Comparison of ENCODE assay signal across 10 cellular contexts in genomic region chr10:72834183-72834825, GRCh38. TPM values are rescaled to one million over a fixed set of nuclear protein-coding genes. Genes with fewer than 3 reads are reported as not detected.
DNase-seq lines count a peak whose midpoint lies in the region; ATAC-seq, FAIRE-seq and TF ChIP-seq lines count a peak whose summit lies in the region.
"Had no signal": no experiment of that assay in that cellular context is flagged by ENCODE, and none has a peak within 500 bp of the region (broad histone marks: within the 10 kb centered on the region; RNA-seq: fewer than 3 reads in every experiment).

No MANE protein-coding gene starts in this region.

- peaks cover 2% of the 10 kb centered on the region for H3K4me1 ChIP-seq in keratinocyte (ENCODE audit: control insufficient read depth, extremely low read depth, insufficient read depth, low read length)

- no peak for ATAC-seq in stimulated activated naive CD8-positive, alpha-beta T cell treated with anti-CD3 and anti-CD28 coated beads, Interleukin-15, Interleukin-2, amounts not matched to agents 100 U/mL and 50 U/mL, for 24 hours
- ATAC-seq in GM18858 (IDR thresholded peaks at IDR 0.05; ENCODE audit: unreplicated experiment) = no peak

- in situ Hi-C loops in KBM-7 (cut with MboI; ENCODE audit: low pct_unique_long_range_greater_than_20kb, low sequenced_read_pairs) = no loop called here

- TF ChIP-seq CTCF in cardiac fibroblast (IDR thresholded peaks at IDR 0.05; ENCODE audit: low read depth, low read length) (peak; percentile 55), keratinocyte (optimal IDR thresholded peaks at IDR 0.05 in 1 of 3, IDR thresholded peaks at IDR 0.05 in 1 of 3, conservative IDR thresholded peaks at IDR 0.05 in 1 of 3; ENCODE audit: extremely low read depth in 1 of 3, insufficient read depth in 2 of 3, low read length in 3 of 3) (peak; percentile 51 to 69 (median 59))

- H3K9ac ChIP-seq in keratinocyte (ENCODE audit: control insufficient read depth, extremely low read depth, insufficient read depth, low read length) = no peak overlapping the region
- H3K9ac ChIP-seq: BLaER1 had no signal

- no peaks in the 10 kb centered on the region for H3K27me3 ChIP-seq in keratinocyte (ENCODE audit: control insufficient read depth, extremely low read depth, insufficient read depth, low read length)
- H3K27me3 ChIP-seq: BLaER1 had no signal

- H2AFZ ChIP-seq in keratinocyte (ENCODE audit: control insufficient read depth, low read length) = no peak overlapping the region

- H4K20me1 ChIP-seq in keratinocyte (ENCODE audit: control insufficient read depth, extremely low read depth, insufficient read depth, low read length) = no peaks in the 10 kb centered on the region
- H4K20me1 ChIP-seq: BLaER1 had no signal

- DNase-seq in DMS79 treated with DMSO at 0.1 percent for 48 hours (lab: John Stamatoyannopoulos, UW) (peak; percentile 11), DMS79 (lab: John Stamatoyannopoulos, UW) (no peak), KBM-7 (peak; percentile 70), RPMI7951 (ENCODE audit: low read depth) (peak; percentile 57), cardiac fibroblast (ENCODE audit: low read depth in 2 of 2) (peak; percentile 88), keratinocyte (ENCODE audit: low read depth, low spot score) (no peak)
- DNase-seq in stimulated activated naive CD8-positive, alpha-beta T cell treated with anti-CD3 and anti-CD28 coated beads, Interleukin-15, Interleukin-2, amounts not matched to agents 100 U/mL and 50 U/mL, for 24 hours = peak; percentile 13

- peaks cover 3% of the 10 kb centered on the region for H3K79me2 ChIP-seq in keratinocyte (ENCODE audit: control insufficient read depth, insufficient read depth, low read length)

- no peaks in the 10 kb centered on the region for H3K9me3 ChIP-seq in keratinocyte (ENCODE audit: control insufficient read depth, low read depth, low read length)
- H3K9me3 ChIP-seq: BLaER1 had no signal

- dilution Hi-C loops in keratinocyte (cut with MboI; ENCODE audit: extremely low pct_ligation_motif_present, low sequenced_read_pairs) = no loop called here

- no peaks in the 10 kb centered on the region for H3K9me1 ChIP-seq in keratinocyte (ENCODE audit: control insufficient read depth, extremely low read depth, insufficient read depth, low read length)

- FAIRE-seq in keratinocyte (lab: Jason Lieb, UNC) = peak; percentile 64

- H3K4me2 ChIP-seq in keratinocyte (ENCODE audit: control insufficient read depth, extremely low read depth, insufficient read depth, low read depth, low read length) = no peak overlapping the region
- H3K4me2 ChIP-seq: BLaER1 had no signal

- H3K4me3 ChIP-seq in cardiac fibroblast (replicated peaks in 1 of 2; ENCODE audit: low read depth in 2 of 2, low read length in 2 of 2) = no peak overlapping the region
- no peak overlapping the region for H3K4me3 ChIP-seq in keratinocyte (ENCODE audit: control insufficient read depth in 2 of 3, extremely low read depth in 1 of 3, insufficient read depth in 2 of 3, low read depth in 1 of 3, low read length in 3 of 3)
- H3K4me3 ChIP-seq: BLaER1 had no signal

- H3K36me3 ChIP-seq in keratinocyte (ENCODE audit: control insufficient read depth in 2 of 2, extremely low read depth in 1 of 2, insufficient read depth in 2 of 2, low read length in 2 of 2) = peaks cover 6 to 8% of the 10 kb centered on the region in 2 experiments

- H3K27ac ChIP-seq in keratinocyte (ENCODE audit: control insufficient read depth, insufficient read depth, low read length) = no peak overlapping the region
- H3K27ac ChIP-seq: BLaER1 had no signal

RNA-seq across cellular contexts. Expression of gene OIT3, which starts 59.2 kb away (rescaled TPM):
- total RNA-seq in RPMI7951 (2014; rRNA removed; shearing (Covaris generic)) = not detected in 2 replicates
- 0.05 TPM in 2 of 3 replicates, not detected in the other for polyA plus RNA-seq in keratinocyte
- not detected for polyA plus RNA-seq in keratinocyte (2011; ENCODE audit: low read depth)
- not detected in 2 replicates for polyA plus RNA-seq in keratinocyte (2011; cell fraction: cytosol; rRNA removed)
- 0.13 and 0.32 TPM in 2 replicates for polyA plus RNA-seq in keratinocyte (2011; cell fraction: nucleus; rRNA removed)
- 0.06 TPM in 1 of 2 replicates, not detected in the other for polyA plus RNA-seq in keratinocyte (2012; ENCODE audit: low replicate concordance)
- 0.73 to 0.80 TPM in 2 of 3 replicates, not detected in the other for polyA minus RNA-seq in keratinocyte
- not detected for polyA minus RNA-seq in keratinocyte (2011; cell fraction: cytosol; rRNA and poly(A)+ RNA removed)
- 0.53 and 0.93 TPM in 2 replicates for polyA minus RNA-seq in keratinocyte (2011; cell fraction: nucleus; rRNA and poly(A)+ RNA removed)
- polyA plus RNA-seq: adipose tissue had no signal

Comparison
In these comparisons a context has a peak if more than half of its experiments do, and no peak if none do; other contexts are left out.
1. DNase-seq: peak in DMS79 treated with DMSO at 0.1 percent for 48 hours (single experiment), KBM-7 (single experiment), RPMI7951 (single experiment), cardiac fibroblast (2 of 2) and stimulated activated naive CD8-positive, alpha-beta T cell treated with anti-CD3 and anti-CD28 coated beads, Interleukin-15, Interleukin-2, amounts not matched to agents 100 U/mL and 50 U/mL, for 24 hours (single experiment); none in DMS79 (single experiment) and keratinocyte (single experiment).